13 cellular contexts compared by ENCODE assay signal in genomic region chr18:76252880-76253279, GRCh38.
A peak's percentile ranks its signal among the peaks of the same experiment; 100 is the strongest.
DNase-seq lines count a peak whose midpoint lies in the region; ATAC-seq and TF ChIP-seq lines count a peak whose summit lies in the region.
"Had no signal": no experiment of that assay in that cellular context is flagged by ENCODE, and none has a peak within 500 bp of the region (broad histone marks: within the 10 kb centered on the region; RNA-seq: fewer than 3 reads in every experiment).

No MANE protein-coding gene starts in this region.

- no peak overlapping the region for H3K4me3 Mint-ChIP-seq in H9
- H3K4me3 Mint-ChIP-seq: dendritic cell treated with granulocyte-macrophage colony-stimulating factor and Interleukin-4, amounts not matched to agents 40 ng/mL and 50 ng/mL, for 4 days had no signal

- H4K20me1 ChIP-seq in H9 (ENCODE audit: control insufficient read depth, insufficient read depth, insufficient read length), result no peaks in the 10 kb centered on the region

- peaks cover 8 to 13% of the 10 kb centered on the region in 2 experiments; a peak in 3 of 4 replicates for H3K4me1 Mint-ChIP-seq in H9

- no peak overlapping the region for H4K5ac ChIP-seq in H9 (ENCODE audit: insufficient read length, low read depth, low read length)

- no peak overlapping the region for H3K4me2 ChIP-seq in H9 (ENCODE audit: insufficient read depth, insufficient read length, low read length)

- H2BK5ac ChIP-seq in H9 (ENCODE audit: insufficient read length, low read length), result no peak overlapping the region

- in situ Hi-C loops in Panc1 (cut with HindIII; ENCODE audit: low pct_unique_long_range_greater_than_20kb, low sequenced_read_pairs), result no loop called here

- no peaks in the 10 kb centered on the region for H3K36me3 Mint-ChIP-seq in H9 (ENCODE audit: insufficient read depth in 1 of 3, low read depth in 3 of 3)

- no peak overlapping the region for H2BK12ac ChIP-seq in H9 (ENCODE audit: insufficient read length, low read depth, low read length)

- no peaks in the 10 kb centered on the region; the same call in 1 of the 2 replicates for H3K27me3 Mint-ChIP-seq in H9 (ENCODE audit: low read depth)

- H3T11ph ChIP-seq in H9 (ENCODE audit: low read length), result no peak overlapping the region

- H2BK120ac ChIP-seq in H9 (ENCODE audit: low read depth, low read length, poor library complexity, severe bottlenecking), result no peak overlapping the region

- BruUV-seq in Panc1 (replicated peaks; lab: Mats Ljungman, UMichigan), result no TSS peak

- no peak overlapping the region for H3K27ac ChIP-seq in H9 (ENCODE audit: insufficient read length, low read depth, low read length)
- no peak overlapping the region for H3K27ac ChIP-seq in Panc1 (ENCODE audit: low read length)
- H3K27ac ChIP-seq: uterus had no signal

- H2BK15ac ChIP-seq in H9 (ENCODE audit: low read depth, low read length), result no peak overlapping the region

- no peaks in the 10 kb centered on the region for H3K23me2 ChIP-seq in H9 (ENCODE audit: insufficient read length, low read depth, low read length, poor library complexity, severe bottlenecking)

- no peak overlapping the region for H3K4ac ChIP-seq in H9 (ENCODE audit: low read depth, low read length)

- ATAC-seq in Panc1, result no peak
- ATAC-seq in GM18868 (IDR thresholded peaks at IDR 0.05; ENCODE audit: unreplicated experiment), result no peak

- DNase-seq in BE2C, result no peak
- no peak for DNase-seq in H9
- no peak for DNase-seq in Panc1 (ENCODE audit: low read depth, low spot score)
- DNase-seq in iPS-NIHi11 (ENCODE audit: low spot score), result peak; percentile 41
- DNase-seq in NCI-H2029 treated with DMSO at 0.1 percent for 48 hours (lab: John Stamatoyannopoulos, UW), result no peak
- DNase-seq in GM10266 (ENCODE audit: extremely low spot score), result no peak
- no peak for DNase-seq in stimulated activated CD8-positive, alpha-beta memory T cell treated with anti-CD3 and anti-CD28 coated beads, Interleukin-4, amount 100 ng/mL, for 48 hours
- DNase-seq: activated CD8-positive, alpha-beta memory T cell treated with anti-CD3 and anti-CD28 coated beads for 24 hours; kidney; NCI-H446 treated with DMSO at 0.1 percent for 48 hours; uterus had no signal

- no CpG with 5 or more reads among the region's 3 CpGs for WGBS in H9 (ENCODE audit: extremely low coverage, insufficient read length, low lambda C conversion rate)

- no peaks in the 10 kb centered on the region for H3K4me1 ChIP-seq in BE2C
- no peaks in the 10 kb centered on the region for H3K4me1 ChIP-seq in H9 (ENCODE audit: insufficient read depth, low read length)
- no peaks in the 10 kb centered on the region for H3K4me1 ChIP-seq in Panc1 (ENCODE audit: control insufficient read depth, insufficient read depth, low read length)

- CTCF ChIA-PET in Panc1 (lab: Charles Lee), result interaction anchor here (0.6 kb wide), 1 partner anchor 1277 kb away, joined by 3 read pairs; no protein-coding TSS in a partner anchor

- no peak overlapping the region for H3K4me3 ChIP-seq in BE2C (ENCODE audit: low read depth, low read length)
- no peak overlapping the region for H3K4me3 ChIP-seq in Panc1 (ENCODE audit: low read depth in 2 of 2, low read length in 2 of 2)
- H3K4me3 ChIP-seq: uterus had no signal

- H2AK5ac ChIP-seq in H9 (ENCODE audit: insufficient read length, low read length), result no peak overlapping the region

- no peaks in the 10 kb centered on the region for H3K9me3 ChIP-seq in BE2C
- no peaks in the 10 kb centered on the region for H3K9me3 ChIP-seq in H9 (ENCODE audit: control insufficient read depth, low read depth, low read length)
- H3K9me3 ChIP-seq in Panc1 (ENCODE audit: control insufficient read depth, insufficient read depth, low read depth, low read length), result no peaks in the 10 kb centered on the region
- H3K9me3 ChIP-seq: uterus had no signal

- H3K79me1 ChIP-seq in H9 (ENCODE audit: insufficient read depth, low read depth, low read length, poor library complexity, severe bottlenecking), result no peaks in the 10 kb centered on the region

- no peak overlapping the region for H3K23ac ChIP-seq in H9 (ENCODE audit: insufficient read length, low read depth, low read length)

- H3K27me3 ChIP-seq in BE2C (no peaks in the 10 kb centered on the region; the same call in 1 of the 2 replicates), H9 (ENCODE audit: insufficient read depth, low read length) (no peaks in the 10 kb centered on the region), Panc1 (ENCODE audit: control insufficient read depth, insufficient read depth, low read length) (peaks cover 64% of the 10 kb centered on the region)
- H3K27me3 ChIP-seq: uterus had no signal

- H3K36me3 ChIP-seq in BE2C, result no peaks in the 10 kb centered on the region
- no peaks in the 10 kb centered on the region for H3K36me3 ChIP-seq in Panc1 (ENCODE audit: control insufficient read depth, insufficient read depth, low read length)
- H3K36me3 ChIP-seq: uterus had no signal

- H4K8ac ChIP-seq in H9 (replicated peaks; ENCODE audit: insufficient read length, low read depth, low read length), result no peak overlapping the region

- intact Hi-C loops in Panc1 (cut with micrococcal nuclease; ENCODE audit: unreplicated experiment), result no loop called here

- H2BK20ac ChIP-seq in H9 (ENCODE audit: low read depth, low read length, poor library complexity, severe bottlenecking), result no peak overlapping the region

- H4K91ac ChIP-seq in H9 (ENCODE audit: insufficient read length, low read depth, low read length), result no peak overlapping the region

- H3K14ac ChIP-seq in H9 (ENCODE audit: insufficient read depth, low read length), result no peak overlapping the region

- H3K27ac Mint-ChIP-seq in H9, result no peak overlapping the region
- H3K27ac Mint-ChIP-seq: dendritic cell treated with granulocyte-macrophage colony-stimulating factor and Interleukin-4, amounts not matched to agents 40 ng/mL and 50 ng/mL, for 4 days had no signal

- TF ChIP-seq CTCF in BE2C (IDR thresholded peaks at IDR 0.05; ENCODE audit: low read depth, low read length) (peak; percentile 40), H9 (conservative IDR thresholded peaks at IDR 0.05) (peak; percentile 80), Panc1 (IDR thresholded peaks at IDR 0.05) (peak; percentile 64), GM10266 (IDR thresholded peaks at IDR 0.05; ENCODE audit: control insufficient read depth, insufficient read depth, low read depth, missing control alignments) (no peak)

- H3K18ac ChIP-seq in H9 (ENCODE audit: insufficient read length, low read depth, low read length), result no peak overlapping the region

- H3K9ac ChIP-seq in H9 (ENCODE audit: extremely low read depth, insufficient read length, low read length), result no peak overlapping the region

- POLR2A ChIA-PET in Panc1 (lab: Charles Lee), result no interaction called here

- H3K9me3 Mint-ChIP-seq in H9, result no peaks in the 10 kb centered on the region
- H3K9me3 Mint-ChIP-seq: dendritic cell treated with granulocyte-macrophage colony-stimulating factor and Interleukin-4, amounts not matched to agents 40 ng/mL and 50 ng/mL, for 4 days had no signal

- no peaks in the 10 kb centered on the region for H3K79me2 ChIP-seq in H9 (ENCODE audit: insufficient read depth, low read length)

- no peak overlapping the region for H3K56ac ChIP-seq in H9 (ENCODE audit: insufficient read length, low read depth, low read length)

- H2AFZ ChIP-seq in H9 (ENCODE audit: low read length), result no peak overlapping the region
